In genomic region chr11:71086687-71087258, GRCh38 we compare ENCODE assay signal across 9 cellular contexts.
A peak's percentile ranks its signal among the peaks of the same experiment; 100 is the strongest.
DNase-seq lines count a peak whose midpoint lies in the region; ATAC-seq and TF ChIP-seq lines count a peak whose summit lies in the region.
"Had no signal": no experiment of that assay in that cellular context is flagged by ENCODE, and none has a peak within 500 bp of the region (broad histone marks: within the 10 kb centered on the region; RNA-seq: fewer than 3 reads in every experiment).

No MANE protein-coding gene starts in this region.

- DNase-seq in GM12864 (ENCODE audit: low read depth) (no peak), NCI-H1105 (lab: John Stamatoyannopoulos, UW) (peak; percentile 66), left lobe of liver (ENCODE audit: low spot score) (peak; percentile 52), midbrain (lab: John Stamatoyannopoulos, UW) (no peak), C1 segment of cervical spinal cord (lab: John Stamatoyannopoulos, UW) (no peak), SIG-M5 (lab: John Stamatoyannopoulos, UW) (no peak)
- DNase-seq: activated B cell treated with CpG ODN at 0.5 μM for 24 hours, naive B cell had no signal

- peak; percentile 85 for ATAC-seq in left lobe of liver

- TF ChIP-seq CTCF in GM12864 (IDR thresholded peaks at IDR 0.05; ENCODE audit: low read depth, low read length, missing control alignments) = peak; percentile 50
- 0 out of 2 replicates have a peak, but pooled peaks have one; percentile 34 for TF ChIP-seq CTCF in WI38 (IDR thresholded peaks at IDR 0.05; ENCODE audit: low read depth, low read length)

- H3K4me3 ChIP-seq in GM12864 (ENCODE audit: low read depth, low read length) (no peak overlapping the region), WI38 (ENCODE audit: low read depth, low read length) (no peak overlapping the region)

Comparison
In these comparisons a context has a peak if more than half of its experiments do, and no peak if none do; other contexts are left out.
1. DNase-seq: peak in NCI-H1105 (single experiment) and left lobe of liver (single experiment); none in GM12864 (single experiment), midbrain (single experiment), C1 segment of cervical spinal cord (0 of 14) and SIG-M5 (single experiment).